ENCODE assay signal across 16 cellular contexts in genomic region chr21:26943916-26944315, GRCh38. TPM values are rescaled to one million over a fixed set of nuclear protein-coding genes. Genes with fewer than 3 reads are reported as not detected.
"Had no signal": no experiment of that assay in that cellular context is flagged by ENCODE, and none has a peak within 500 bp of the region (broad histone marks: within the 10 kb centered on the region; RNA-seq: fewer than 3 reads in every experiment).

No MANE protein-coding gene starts in this region.

- H3K9me3 Mint-ChIP-seq: activated naive CD8-positive, alpha-beta T cell treated with anti-CD3 and anti-CD28 coated beads for 36 hours; brain; stimulated activated memory B cell treated with anti-CD40 and anti-IgM and Interleukin-4, amounts not matched to agents 10 μg/mL and 1 μg/mL and 100 μg/mL, for 72 hours had no signal

- H3K4me1 ChIP-seq: foreskin keratinocyte had no signal

- DNase-seq: activated CD4-positive, alpha-beta T cell treated with anti-CD3 and anti-CD28 coated beads, Interleukin-2, amount 50 U/mL, for 1 hour; activated CD8-positive, alpha-beta memory T cell treated with anti-CD3 and anti-CD28 coated beads for 24 hours; activated gamma-delta T cell treated with Interleukin-2 at 50 U/mL for 16 hours; activated naive CD8-positive, alpha-beta T cell treated with anti-CD3 and anti-CD28 coated beads for 36 hours; amygdala; effector memory CD4-positive, alpha-beta T cell; foreskin keratinocyte; mesenchymal stem cell; naive thymus-derived CD8-positive, alpha-beta T cell; stimulated activated CD4-positive, alpha-beta T cell treated with anti-CD3 and anti-CD28 coated beads, Interleukin-12 subunit alpha, Interleukin-12 subunit beta, amount 100 ng/mL, for 4 hours; stimulated activated CD4-positive, alpha-beta T cell treated with anti-CD3 and anti-CD28 coated beads, Interleukin-2, amount 100 ng/mL, for 24 hours had no signal

- H3K4me1 Mint-ChIP-seq: activated naive CD8-positive, alpha-beta T cell treated with anti-CD3 and anti-CD28 coated beads for 36 hours; central memory CD8-positive, alpha-beta T cell; naive thymus-derived CD8-positive, alpha-beta T cell; stimulated activated memory B cell treated with anti-CD40 and anti-IgM and Interleukin-4, amounts not matched to agents 10 μg/mL and 1 μg/mL and 100 μg/mL, for 72 hours had no signal

- H3K36me3 Mint-ChIP-seq: activated naive CD8-positive, alpha-beta T cell treated with anti-CD3 and anti-CD28 coated beads for 36 hours; naive thymus-derived CD8-positive, alpha-beta T cell; stimulated activated memory B cell treated with anti-CD40 and anti-IgM and Interleukin-4, amounts not matched to agents 10 μg/mL and 1 μg/mL and 100 μg/mL, for 72 hours had no signal

- H3K27ac ChIP-seq: foreskin keratinocyte, neutrophil, tibial nerve had no signal

- H3K4me3 ChIP-seq: tibial nerve had no signal

- ATAC-seq: foreskin keratinocyte; naive thymus-derived CD8-positive, alpha-beta T cell; stimulated activated memory B cell treated with anti-CD40 and anti-IgM and Interleukin-4, amounts not matched to agents 10 μg/mL and 1 μg/mL and 100 μg/mL, for 72 hours had no signal

- H3K27ac Mint-ChIP-seq: activated naive CD8-positive, alpha-beta T cell treated with anti-CD3 and anti-CD28 coated beads for 36 hours; naive thymus-derived CD8-positive, alpha-beta T cell; stimulated activated memory B cell treated with anti-CD40 and anti-IgM and Interleukin-4, amounts not matched to agents 10 μg/mL and 1 μg/mL and 100 μg/mL, for 72 hours had no signal

- H3K4me3 Mint-ChIP-seq: activated naive CD8-positive, alpha-beta T cell treated with anti-CD3 and anti-CD28 coated beads for 36 hours; brain; central memory CD8-positive, alpha-beta T cell; naive thymus-derived CD8-positive, alpha-beta T cell; stimulated activated memory B cell treated with anti-CD40 and anti-IgM and Interleukin-4, amounts not matched to agents 10 μg/mL and 1 μg/mL and 100 μg/mL, for 72 hours had no signal

- H3K27me3 Mint-ChIP-seq: brain; central memory CD8-positive, alpha-beta T cell; stimulated activated memory B cell treated with anti-CD40 and anti-IgM and Interleukin-4, amounts not matched to agents 10 μg/mL and 1 μg/mL and 100 μg/mL, for 72 hours had no signal

- H3K9me3 ChIP-seq: neutrophil, tibial nerve had no signal

- H3K36me3 ChIP-seq: neutrophil, tibial nerve had no signal

- H3K27me3 ChIP-seq: neutrophil, tibial nerve had no signal

RNA-seq across cellular contexts. Expression of gene ADAMTS5, which starts 23.0 kb away (rescaled TPM):
- total RNA-seq: activated naive CD8-positive, alpha-beta T cell treated with anti-CD3 and anti-CD28 coated beads for 36 hours; foreskin keratinocyte; naive thymus-derived CD8-positive, alpha-beta T cell had no signal
- polyA plus RNA-seq: foreskin keratinocyte; naive thymus-derived CD8-positive, alpha-beta T cell had no signal
